8 cellular contexts compared by ENCODE assay signal in the genomic region with DNA sequence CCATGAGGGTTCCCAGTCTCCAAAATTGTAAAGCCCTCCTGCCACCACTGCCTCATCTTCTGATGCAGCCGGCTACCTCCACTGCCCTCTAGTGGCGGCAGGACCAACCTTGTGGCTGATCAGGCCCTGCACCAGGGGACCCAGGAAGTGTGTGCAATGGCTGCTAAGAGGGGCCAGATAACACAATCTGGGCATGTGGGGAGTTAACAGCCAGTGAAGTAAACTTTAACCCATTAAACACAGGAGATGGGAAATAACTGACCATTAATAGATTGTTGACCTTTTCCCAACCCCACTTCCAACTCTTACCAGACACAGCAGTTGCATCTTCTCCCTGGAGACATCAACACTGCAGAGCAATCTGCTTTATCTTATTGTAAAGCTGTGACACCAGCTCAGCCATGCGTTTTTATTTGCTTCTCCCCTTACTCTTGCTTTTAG.
A peak's percentile ranks its signal among the peaks of the same experiment; 100 is the strongest.
DNase-seq lines count a peak whose midpoint lies in the region; ATAC-seq and TF ChIP-seq lines count a peak whose summit lies in the region.

No MANE protein-coding gene starts in this region.

- H3K27ac Mint-ChIP-seq in activated CD4-positive, alpha-beta T cell treated with anti-CD3 and anti-CD28 coated beads, Interleukin-2, amount 10 ng/mL, durations not matched to agents 7 days and 5 days = no peak overlapping the region

- no peaks in the 10 kb centered on the region for H3K36me3 Mint-ChIP-seq in activated CD4-positive, alpha-beta T cell treated with anti-CD3 and anti-CD28 coated beads, Interleukin-2, amount 10 ng/mL, durations not matched to agents 7 days and 5 days (ENCODE audit: low read depth)

- H3K14ac ChIP-seq in neuronal stem cell (ENCODE audit: low read length) = no peak overlapping the region

- no peak overlapping the region for H2BK5ac ChIP-seq in neuronal stem cell (ENCODE audit: low read length)

- H3K18ac ChIP-seq in neuronal stem cell (ENCODE audit: low read length) = no peak overlapping the region

- peaks cover 0 to 2% of the 10 kb centered on the region in 2 donors for H3K4me1 ChIP-seq in neuronal stem cell (ENCODE audit: control insufficient read depth in 2 of 2, insufficient read depth in 1 of 2, low read depth in 1 of 2, low read length in 2 of 2)

- no peak for TF ChIP-seq POLR2A in erythroblast (IDR thresholded peaks at IDR 0.05; ENCODE audit: low read length)

- H3K23ac ChIP-seq in neuronal stem cell (ENCODE audit: low read depth, low read length, poor library complexity) = no peak overlapping the region

- H3K4me3 Mint-ChIP-seq in activated CD4-positive, alpha-beta T cell treated with anti-CD3 and anti-CD28 coated beads, Interleukin-2, amount 10 ng/mL, durations not matched to agents 7 days and 5 days = no peak overlapping the region

- no peaks in the 10 kb centered on the region for H3K27me3 ChIP-seq in neuronal stem cell (ENCODE audit: control insufficient read depth in 3 of 3, insufficient read depth in 3 of 3, low read depth in 1 of 3, low read length in 3 of 3)

- no peak overlapping the region for H2AK5ac ChIP-seq in neuronal stem cell (ENCODE audit: low read depth, low read length)

- H3K4me1 Mint-ChIP-seq in activated CD4-positive, alpha-beta T cell treated with anti-CD3 and anti-CD28 coated beads, Interleukin-2, amount 10 ng/mL, durations not matched to agents 7 days and 5 days = no peaks in the 10 kb centered on the region

- ATAC-seq in GM18519 (IDR thresholded peaks at IDR 0.05; ENCODE audit: low FRiP score, unreplicated experiment) = peak; percentile 97
- peak; percentile 94 for ATAC-seq in HG02970 (IDR thresholded peaks at IDR 0.05; ENCODE audit: low FRiP score, unreplicated experiment)

- no peak overlapping the region for H3K9ac ChIP-seq in neuronal stem cell (ENCODE audit: low read depth, low read length, poor library complexity)

- no peaks in the 10 kb centered on the region for H3K79me1 ChIP-seq in neuronal stem cell (ENCODE audit: low read depth, low read length)

- H3K9me3 Mint-ChIP-seq in activated CD4-positive, alpha-beta T cell treated with anti-CD3 and anti-CD28 coated beads, Interleukin-2, amount 10 ng/mL, durations not matched to agents 7 days and 5 days = no peaks in the 10 kb centered on the region

- no peak overlapping the region for H2BK12ac ChIP-seq in neuronal stem cell (ENCODE audit: low read length)

- H3K9me3 ChIP-seq in neuronal stem cell (replicated peaks in 1 of 2; ENCODE audit: control insufficient read depth in 2 of 2, insufficient read depth in 1 of 2, low read depth in 1 of 2, low read length in 2 of 2) = no peaks in the 10 kb centered on the region

- no peak overlapping the region for H2BK15ac ChIP-seq in neuronal stem cell (ENCODE audit: low read length)

- no peak overlapping the region for H3K27ac ChIP-seq in neuronal stem cell (replicated peaks; ENCODE audit: low read length)

- CTCF ChIA-PET in activated CD4-positive, alpha-beta T cell treated with anti-CD3 and anti-CD28 coated beads, Interleukin-2, amount 10 ng/mL, durations not matched to agents 7 days and 5 days (lab: Charles Lee) = no interaction called here

- no peak overlapping the region for H2AFZ ChIP-seq in neuronal stem cell (ENCODE audit: low read length)

- no peak overlapping the region for H2BK120ac ChIP-seq in neuronal stem cell (ENCODE audit: low read depth, low read length)

- H4K8ac ChIP-seq in neuronal stem cell (ENCODE audit: low read depth, low read length) = no peak overlapping the region

- H4K91ac ChIP-seq in neuronal stem cell (ENCODE audit: low read depth, low read length, poor library complexity) = no peak overlapping the region

- peak; percentile 84 for DNase-seq in AG20443 (ENCODE audit: low spot score)
- DNase-seq in NCI-H2107 treated with DMSO at 0.1 percent for 48 hours (lab: John Stamatoyannopoulos, UW; ENCODE audit: unreplicated experiment) = peak; percentile 25
- peak; percentile 67 for DNase-seq in activated CD4-positive, alpha-beta T cell treated with anti-CD3 and anti-CD28 coated beads, Interleukin-2, amount 10 ng/mL, durations not matched to agents 7 days and 5 days
- peak; percentile 71 to 74 for DNase-seq in erythroblast (lab: John Stamatoyannopoulos, UW)
- DNase-seq in neuronal stem cell (ENCODE audit: low spot score) = peak; percentile 40
- DNase-seq in GDM1 (lab: John Stamatoyannopoulos, UW) = no peak

- peaks cover 0 to 97% of the 10 kb centered on the region in 2 donors for H3K36me3 ChIP-seq in neuronal stem cell (replicated peaks in 1 of 2; ENCODE audit: control insufficient read depth in 2 of 2, insufficient read depth in 2 of 2, low read length in 2 of 2)

- POLR2A ChIA-PET in activated CD4-positive, alpha-beta T cell treated with anti-CD3 and anti-CD28 coated beads, Interleukin-2, amount 10 ng/mL, durations not matched to agents 7 days and 5 days (lab: Charles Lee) = no interaction called here

- WGBS in neuronal stem cell (ENCODE audit: extremely low coverage in 2 of 2, insufficient read length in 2 of 2, insufficient replicate concordance in 1 of 2), 2 donors = no CpG with 5 or more reads among the region's 3 CpGs

- H3K27me3 Mint-ChIP-seq in activated CD4-positive, alpha-beta T cell treated with anti-CD3 and anti-CD28 coated beads, Interleukin-2, amount 10 ng/mL, durations not matched to agents 7 days and 5 days = peaks cover 17% of the 10 kb centered on the region

- H3K4me3 ChIP-seq in neuronal stem cell (ENCODE audit: low read length in 2 of 2) = no peak overlapping the region

- no peak overlapping the region for H3K4ac ChIP-seq in neuronal stem cell (ENCODE audit: low read length)

- no peak overlapping the region for H3K4me2 ChIP-seq in neuronal stem cell (ENCODE audit: insufficient read depth, low read length, poor library complexity, severe bottlenecking)
